In genomic region chr1:67987046-67987799, GRCh38 we compare ENCODE assay signal across 14 cellular contexts.
DNase-seq lines count a peak whose midpoint lies in the region; ATAC-seq and TF ChIP-seq lines count a peak whose summit lies in the region.
"Had no signal": no experiment of that assay in that cellular context is flagged by ENCODE, and none has a peak within 500 bp of the region (broad histone marks: within the 10 kb centered on the region; RNA-seq: fewer than 3 reads in every experiment).

No MANE protein-coding gene starts in this region.

- H3K9me3 ChIP-seq in right atrium auricular region (no peaks in the 10 kb centered on the region), adipocyte (ENCODE audit: control insufficient read depth, low read length) (no peaks in the 10 kb centered on the region), vagina (no peaks in the 10 kb centered on the region)
- H3K9me3 ChIP-seq: pancreas, tibial nerve had no signal

- H3K4me3 ChIP-seq in right atrium auricular region: no peak overlapping the region
- H3K4me3 ChIP-seq in adipocyte (ENCODE audit: low read length): peak overlapping the region; percentile 12
- H3K4me3 ChIP-seq in fibroblast of villous mesenchyme (ENCODE audit: low read depth, low read length): no peak overlapping the region
- no peak overlapping the region for H3K4me3 ChIP-seq in vagina
- H3K4me3 ChIP-seq: pancreas, tibial nerve had no signal

- no peak for TF ChIP-seq POLR2A in vagina (IDR thresholded peaks at IDR 0.05)

- DNase-seq in left cardiac atrium (no peak), right atrium auricular region (ENCODE audit: low spot score) (no peak), adipocyte (ENCODE audit: low read depth) (peak; percentile 15), fibroblast of villous mesenchyme (ENCODE audit: low read depth) (peak; percentile 93), vagina (ENCODE audit: extremely low spot score in 2 of 2) (no peak), SKM-1 treated with dmso at 0.1 percent for 144 hours (lab: John Stamatoyannopoulos, UW; ENCODE audit: unreplicated experiment) (no peak)
- DNase-seq: 8988T; activated CD4-positive, alpha-beta T cell treated with anti-CD3 and anti-CD28 coated beads, Interleukin-2, amount 10 ng/mL, durations not matched to agents 24 days and 14 days; H9; pancreas; T-cell had no signal

- no peaks in the 10 kb centered on the region for H3K36me3 ChIP-seq in right atrium auricular region
- no peaks in the 10 kb centered on the region for H3K36me3 ChIP-seq in adipocyte (ENCODE audit: control insufficient read depth, insufficient read depth, low read length, severe bottlenecking)
- no peaks in the 10 kb centered on the region for H3K36me3 ChIP-seq in vagina
- H3K36me3 ChIP-seq: pancreas, tibial nerve had no signal

- peak; percentile 23 to 84 for ATAC-seq in left cardiac atrium
- ATAC-seq in GM18861 (IDR thresholded peaks at IDR 0.05; ENCODE audit: unreplicated experiment): no peak
- ATAC-seq in GM21528 (IDR thresholded peaks at IDR 0.05; ENCODE audit: low FRiP score, unreplicated experiment): no peak
- ATAC-seq: T-cell had no signal

- peak overlapping the region; percentile 1 for H3K9ac ChIP-seq in adipocyte (ENCODE audit: low read length)

- H3K4me1 ChIP-seq in right atrium auricular region (peaks cover 0 to 4% of the 10 kb centered on the region in 2 donors), adipocyte (ENCODE audit: control insufficient read depth, insufficient read depth, low read length) (peaks cover 17% of the 10 kb centered on the region), vagina (peaks cover 13% of the 10 kb centered on the region)
- H3K4me1 ChIP-seq: pancreas, tibial nerve had no signal

- no peaks in the 10 kb centered on the region for H3K27me3 ChIP-seq in right atrium auricular region
- no peaks in the 10 kb centered on the region for H3K27me3 ChIP-seq in adipocyte (replicated peaks; ENCODE audit: control insufficient read depth, insufficient read depth, low read length)
- no peaks in the 10 kb centered on the region for H3K27me3 ChIP-seq in vagina
- H3K27me3 ChIP-seq: pancreas, tibial nerve had no signal

- intact Hi-C loops in left cardiac atrium (cut with DNase I) (no loop called here), vagina (cut with DNase I) (no loop called here)

- TF ChIP-seq CTCF in right atrium auricular region (IDR thresholded peaks at IDR 0.05) (no peak), fibroblast of villous mesenchyme (IDR thresholded peaks at IDR 0.05; ENCODE audit: insufficient read depth, low read depth, low read length) (no peak), vagina (IDR thresholded peaks at IDR 0.05) (no peak)

- H3K27ac ChIP-seq in right atrium auricular region (no peak overlapping the region), vagina (peak overlapping the region; percentile 60)
- H3K27ac ChIP-seq: pancreas, tibial nerve had no signal

Comparison
In these comparisons a context has a peak if more than half of its experiments do, and no peak if none do; other contexts are left out.
1. ATAC-seq: peak in left cardiac atrium (2 of 2); none in GM18861 (single experiment) and GM21528 (single experiment).
2. DNase-seq: peak in adipocyte (single experiment) and fibroblast of villous mesenchyme (single experiment); none in left cardiac atrium (single experiment), right atrium auricular region (single experiment), vagina (0 of 2) and SKM-1 treated with dmso at 0.1 percent for 144 hours (single experiment).